Comparison of ENCODE assay signal across 8 cellular contexts in the genomic region with DNA sequence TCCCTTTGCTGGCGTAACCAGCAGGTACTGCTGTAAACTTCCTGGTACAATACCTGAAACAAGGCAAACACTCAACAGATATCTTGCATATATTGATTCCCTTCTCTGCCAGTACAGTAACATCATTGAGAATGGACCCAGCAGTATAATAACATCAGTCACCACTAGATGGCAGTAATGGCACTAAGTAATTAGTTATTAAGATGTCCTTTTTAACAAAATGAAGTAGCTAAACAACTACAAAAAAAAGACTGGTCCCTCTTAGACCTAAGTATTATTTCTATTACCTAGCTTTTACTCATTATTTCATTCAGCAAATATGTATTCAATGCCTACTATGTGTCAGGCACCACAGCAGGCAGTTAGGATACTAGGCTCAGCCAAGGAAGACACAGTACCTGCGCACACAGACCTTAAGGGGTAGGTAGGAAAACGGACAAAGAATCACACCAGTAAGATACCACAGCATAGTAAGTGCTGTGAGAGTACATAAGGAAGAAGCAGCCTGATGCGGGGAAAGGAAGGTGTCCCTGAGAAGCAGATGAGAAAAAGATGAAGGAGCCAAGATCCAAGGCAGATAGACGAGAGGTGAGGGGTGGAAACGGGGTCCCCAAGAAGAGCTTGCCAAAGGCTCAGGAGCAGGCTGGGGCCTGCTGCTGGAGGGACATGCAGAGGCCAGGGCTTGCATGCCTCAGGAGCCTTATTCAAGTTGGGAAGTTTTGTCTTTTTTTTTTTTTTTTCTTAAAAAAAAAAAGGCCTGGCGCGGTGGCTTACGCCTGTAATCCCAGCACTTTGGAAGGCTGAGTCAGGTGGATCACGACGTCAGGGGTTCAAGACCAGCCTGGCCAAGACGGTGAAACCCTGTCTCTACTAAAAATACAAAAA.
DNase-seq lines count a peak whose midpoint lies in the region; ATAC-seq and TF ChIP-seq lines count a peak whose summit lies in the region.

No MANE protein-coding gene starts in this region.

- no peaks in the 10 kb centered on the region for H3K36me3 Mint-ChIP-seq in activated CD4-positive, alpha-beta memory T cell treated with anti-CD3 and anti-CD28 coated beads for 36 hours
- peaks cover 3% of the 10 kb centered on the region for H3K36me3 Mint-ChIP-seq in activated CD4-positive, alpha-beta memory T cell treated with anti-CD3 and anti-CD28 coated beads, Interleukin-2, amount 10 ng/mL, durations not matched to agents 7 days and 5 days (ENCODE audit: low read depth)

- no peaks in the 10 kb centered on the region for H4K20me1 ChIP-seq in Karpas-422 (ENCODE audit: insufficient read depth, low read depth, low read length)

- no peak overlapping the region for H3K27ac ChIP-seq in Karpas-422 (ENCODE audit: low read length)
- H3K27ac ChIP-seq in Panc1 (ENCODE audit: low read length) = peak overlapping the region; percentile 82
- H3K27ac ChIP-seq in caudate nucleus (ENCODE audit: low read depth, low read length) = peak overlapping the region; percentile 53
- H3K27ac ChIP-seq in substantia nigra (ENCODE audit: low read depth, low read length, poor library complexity, severe bottlenecking) = peak overlapping the region; percentile 68

- no peak overlapping the region for H3K4me2 ChIP-seq in Karpas-422 (ENCODE audit: low read depth, low read length, poor library complexity, severe bottlenecking)

- H2AFZ ChIP-seq in Karpas-422 (ENCODE audit: low read length) = no peak overlapping the region

- H3K27me3 Mint-ChIP-seq in activated CD4-positive, alpha-beta memory T cell treated with anti-CD3 and anti-CD28 coated beads for 36 hours = no peaks in the 10 kb centered on the region
- no peaks in the 10 kb centered on the region for H3K27me3 Mint-ChIP-seq in activated CD4-positive, alpha-beta memory T cell treated with anti-CD3 and anti-CD28 coated beads, Interleukin-2, amount 10 ng/mL, durations not matched to agents 7 days and 5 days

- H3K4me3 ChIP-seq in Karpas-422 (ENCODE audit: low read length) (no peak overlapping the region), Panc1 (ENCODE audit: low read depth in 2 of 2, low read length in 2 of 2) (no peak overlapping the region)

- no peak overlapping the region for H3K9ac ChIP-seq in Karpas-422 (ENCODE audit: low read length)

- CTCF ChIA-PET in activated CD4-positive, alpha-beta memory T cell treated with anti-CD3 and anti-CD28 coated beads for 36 hours (lab: Charles Lee) = interaction anchor here (0.5 to 4.8 kb wide), 47 partner anchors 8 to 497 kb away, joined by 3 to 78 read pairs (median 5); no protein-coding TSS in a partner anchor
- CTCF ChIA-PET in activated CD4-positive, alpha-beta memory T cell treated with anti-CD3 and anti-CD28 coated beads, Interleukin-2, amount 10 ng/mL, durations not matched to agents 7 days and 5 days (lab: Charles Lee) = interaction anchor here (0.6 to 5.1 kb wide), 45 partner anchors 9 to 1322 kb away, joined by 3 to 74 read pairs (median 6); a partner anchor contains a TSS
- CTCF ChIA-PET in Panc1 (lab: Charles Lee) = interaction anchor here (0.6 to 1.5 kb wide), 10 partner anchors 8 to 232 kb away, joined by 3 to 15 read pairs (median 4); no protein-coding TSS in a partner anchor

- POLR2A ChIA-PET in activated CD4-positive, alpha-beta memory T cell treated with anti-CD3 and anti-CD28 coated beads for 36 hours (lab: Charles Lee) = interaction anchor here (0.6 to 2.1 kb wide), 6 partner anchors 85 to 125 kb away, joined by 3 to 5 read pairs (median 3); a partner anchor contains a TSS
- POLR2A ChIA-PET in activated CD4-positive, alpha-beta memory T cell treated with anti-CD3 and anti-CD28 coated beads, Interleukin-2, amount 10 ng/mL, durations not matched to agents 7 days and 5 days (lab: Charles Lee) = interaction anchor here (0.6 to 5.7 kb wide), 14 partner anchors 12 to 139 kb away, joined by 3 to 33 read pairs (median 6); a partner anchor contains a TSS
- POLR2A ChIA-PET in Panc1 (lab: Charles Lee) = interaction anchor here (0.6 kb wide), 1 partner anchor 114 kb away, joined by 3 read pairs; no protein-coding TSS in a partner anchor

- H3K9me3 Mint-ChIP-seq in activated CD4-positive, alpha-beta memory T cell treated with anti-CD3 and anti-CD28 coated beads for 36 hours = no peaks in the 10 kb centered on the region
- H3K9me3 Mint-ChIP-seq in activated CD4-positive, alpha-beta memory T cell treated with anti-CD3 and anti-CD28 coated beads, Interleukin-2, amount 10 ng/mL, durations not matched to agents 7 days and 5 days = no peaks in the 10 kb centered on the region

- H3K79me2 ChIP-seq in Karpas-422 (ENCODE audit: low read length) = no peaks in the 10 kb centered on the region

- peak overlapping the region; percentile 69 for H3K27ac Mint-ChIP-seq in activated CD4-positive, alpha-beta memory T cell treated with anti-CD3 and anti-CD28 coated beads for 36 hours
- H3K27ac Mint-ChIP-seq in activated CD4-positive, alpha-beta memory T cell treated with anti-CD3 and anti-CD28 coated beads, Interleukin-2, amount 10 ng/mL, durations not matched to agents 7 days and 5 days = no peak overlapping the region

- BruUV-seq in Panc1 (replicated peaks; lab: Mats Ljungman, UMichigan) = no TSS peak

- no peak overlapping the region for H3K4me3 Mint-ChIP-seq in activated CD4-positive, alpha-beta memory T cell treated with anti-CD3 and anti-CD28 coated beads for 36 hours
- no peak overlapping the region for H3K4me3 Mint-ChIP-seq in activated CD4-positive, alpha-beta memory T cell treated with anti-CD3 and anti-CD28 coated beads, Interleukin-2, amount 10 ng/mL, durations not matched to agents 7 days and 5 days

- H3K36me3 ChIP-seq in Karpas-422 (ENCODE audit: insufficient read depth, low read length) = no peaks in the 10 kb centered on the region
- no peaks in the 10 kb centered on the region for H3K36me3 ChIP-seq in Panc1 (ENCODE audit: control insufficient read depth, insufficient read depth, low read length)

- TF ChIP-seq CTCF in Panc1 (IDR thresholded peaks at IDR 0.05) = no peak

- peak; percentile 83 for ATAC-seq in GM21619 (IDR thresholded peaks at IDR 0.05; ENCODE audit: unreplicated experiment)
- peak; percentile 81 for ATAC-seq in Panc1

- H3K27me3 ChIP-seq in Karpas-422 (ENCODE audit: low read length) (no peaks in the 10 kb centered on the region), Panc1 (ENCODE audit: control insufficient read depth, insufficient read depth, low read length) (no peaks in the 10 kb centered on the region)

- intact Hi-C loops in activated CD4-positive, alpha-beta memory T cell treated with anti-CD3 and anti-CD28 coated beads for 36 hours (cut with micrococcal nuclease) = loop anchor here (1.0 to 2.0 kb wide), 2 partner anchors 121 to 231 kb away; no protein-coding TSS in a partner anchor
- intact Hi-C loops in Panc1 (cut with micrococcal nuclease; ENCODE audit: unreplicated experiment) = loop anchor here (10.0 kb wide), 1 partner anchor 217 kb away; no protein-coding TSS in a partner anchor

- H3K4me1 ChIP-seq in Karpas-422 (ENCODE audit: low read length) (peaks cover 5% of the 10 kb centered on the region; the same call in 1 of the 2 replicates), Panc1 (ENCODE audit: control insufficient read depth, insufficient read depth, low read length) (peaks cover 24% of the 10 kb centered on the region)

- in situ Hi-C loops in Panc1 (cut with HindIII; ENCODE audit: low pct_unique_long_range_greater_than_20kb, low sequenced_read_pairs) = no loop called here

- H3K9me2 ChIP-seq in Karpas-422 (replicated peaks; ENCODE audit: insufficient read depth, low read length) = no peaks in the 10 kb centered on the region

- H3K9me3 ChIP-seq in Karpas-422 (ENCODE audit: low read length) (no peaks in the 10 kb centered on the region), Panc1 (ENCODE audit: control insufficient read depth, insufficient read depth, low read depth, low read length) (no peaks in the 10 kb centered on the region)

- H3K4me1 Mint-ChIP-seq in activated CD4-positive, alpha-beta memory T cell treated with anti-CD3 and anti-CD28 coated beads for 36 hours (ENCODE audit: low read depth) = peaks cover 10% of the 10 kb centered on the region
- H3K4me1 Mint-ChIP-seq in activated CD4-positive, alpha-beta memory T cell treated with anti-CD3 and anti-CD28 coated beads, Interleukin-2, amount 10 ng/mL, durations not matched to agents 7 days and 5 days = peaks cover 24% of the 10 kb centered on the region

- no peak for DNase-seq in activated CD4-positive, alpha-beta memory T cell treated with anti-CD3 and anti-CD28 coated beads for 36 hours
- no peak for DNase-seq in activated CD4-positive, alpha-beta memory T cell treated with anti-CD3 and anti-CD28 coated beads, Interleukin-2, amount 10 ng/mL, durations not matched to agents 7 days and 5 days
- DNase-seq in Karpas-422 = peak; percentile 93
- DNase-seq in Panc1 (ENCODE audit: low read depth, low spot score) = no peak
- DNase-seq in caudate nucleus (lab: John Stamatoyannopoulos, UW) = peak in 6 of 61 donors; percentile 4 to 61 (median 30)
- peak; percentile 83 for DNase-seq in kidney tubule cell (ENCODE audit: low spot score)
- DNase-seq in substantia nigra (lab: John Stamatoyannopoulos, UW) = peak in 4 of 49 donors; percentile 27 to 48 (median 34)

Comparison
In these comparisons a context has a peak if more than half of its experiments do, and no peak if none do; other contexts are left out.
1. DNase-seq: peak in Karpas-422 (single experiment) and kidney tubule cell (single experiment); none in activated CD4-positive, alpha-beta memory T cell treated with anti-CD3 and anti-CD28 coated beads for 36 hours (single experiment), activated CD4-positive, alpha-beta memory T cell treated with anti-CD3 and anti-CD28 coated beads, Interleukin-2, amount 10 ng/mL, durations not matched to agents 7 days and 5 days (single experiment) and Panc1 (single experiment).